In genomic region chr5:138949223-138949574, GRCh38 we compare ENCODE assay signal across 13 cellular contexts.
"Had no signal": no experiment of that assay in that cellular context is flagged by ENCODE, and none has a peak within 500 bp of the region (broad histone marks: within the 10 kb centered on the region; RNA-seq: fewer than 3 reads in every experiment).

No MANE protein-coding gene starts in this region.

- H3K4me3 ChIP-seq: lower lobe of right lung, skin epidermis, suprapubic skin had no signal

- H3K9me3 ChIP-seq: lower lobe of right lung, suprapubic skin had no signal

- DNase-seq: activated naive CD4-positive, alpha-beta T cell treated with anti-CD3 and anti-CD28 coated beads, Interleukin-2, amount 10 ng/mL, durations not matched to agents 7 days and 5 days; activated T-cell treated with anti-CD3 and anti-CD28 coated beads for 4 hours; effector memory CD8-positive, alpha-beta T cell; lower lobe of right lung; stimulated activated CD4-positive, alpha-beta T cell treated with anti-CD3 and anti-CD28 coated beads, Interleukin-4, amount 100 ng/mL, for 24 hours; stimulated activated naive CD4-positive, alpha-beta T cell treated with Interleukin-2 at 50 U/mL for 16 hours; T-cell; T-helper 9 cell had no signal

- ATAC-seq: activated CD4-positive, CD25-positive, alpha-beta regulatory T cell treated with anti-CD3 and anti-CD28 coated beads, Interleukin-2, amount 50 U/mL, for 24 hours; effector memory CD8-positive, alpha-beta T cell; lower lobe of right lung; T-cell had no signal

- FAIRE-seq: frontal cortex had no signal

- H3K27ac ChIP-seq: epithelial cell of prostate, lower lobe of right lung, skin epidermis, suprapubic skin had no signal

- H3K27me3 ChIP-seq: suprapubic skin had no signal
